In genomic region chr20:61872371-61872900, GRCh38 we compare ENCODE assay signal across 22 cellular contexts.
DNase-seq lines count a peak whose midpoint lies in the region; ATAC-seq, FAIRE-seq and TF ChIP-seq lines count a peak whose summit lies in the region.
"Had no signal": no experiment of that assay in that cellular context is flagged by ENCODE, and none has a peak within 500 bp of the region (broad histone marks: within the 10 kb centered on the region; RNA-seq: fewer than 3 reads in every experiment).

No MANE protein-coding gene starts in this region.

- TF ChIP-seq POLR2A in HepG2 (IDR thresholded peaks at IDR 0.05; ENCODE audit: insufficient read depth in 1 of 2, low read depth in 2 of 2, low read length in 2 of 2) (no peak), right lobe of liver (IDR thresholded peaks at IDR 0.05) (no peak)

- no peak overlapping the region for H3K27ac Mint-ChIP-seq in stimulated activated memory B cell treated with anti-CD40 and anti-IgM and Interleukin-4, amounts not matched to agents 10 μg/mL and 1 μg/mL and 100 μg/mL, for 72 hours
- H3K27ac Mint-ChIP-seq: B cell; CD4-positive, alpha-beta T cell; CD8-positive, alpha-beta T cell had no signal

- H3K9me3 ChIP-seq in left ventricle myocardium inferior (replicated peaks) (peaks cover 8% of the 10 kb centered on the region), HepG2 (ENCODE audit: low read length) (peaks cover 6% of the 10 kb centered on the region; the same call in 1 of the 2 replicates), right lobe of liver (no peaks in the 10 kb centered on the region)

- ATAC-seq in Right ventricle myocardium inferior (no peak), HepG2 (no peak), right lobe of liver (no peak)
- ATAC-seq in stimulated activated memory B cell treated with anti-CD40 and anti-IgM and Interleukin-4, amounts not matched to agents 10 μg/mL and 1 μg/mL and 100 μg/mL, for 72 hours: peak; percentile 21
- ATAC-seq: A549; CD8-positive, alpha-beta T cell had no signal

- no peak for FAIRE-seq in HepG2 (lab: Jason Lieb, UNC)
- FAIRE-seq: A549, D721Med, G401.6, GM12891, GM19239 had no signal

- H4K20me1 ChIP-seq in HepG2 (ENCODE audit: insufficient read depth, low read length): no peaks in the 10 kb centered on the region

- in situ Hi-C loops in HepG2 (cut with HindIII; ENCODE audit: extremely low pct_ligation_motif_present, low pct_unique_long_range_greater_than_20kb): no loop called here

- intact Hi-C loops in Right ventricle myocardium inferior (cut with DNase I) (no loop called here), left ventricle myocardium inferior (cut with micrococcal nuclease) (no loop called here), HepG2 (cut with micrococcal nuclease; ENCODE audit: unreplicated experiment) (no loop called here), right lobe of liver (cut with DNase I) (no loop called here)

- H3K4me3 ChIP-seq in left ventricle myocardium inferior: no peak overlapping the region
- no peak overlapping the region for H3K4me3 ChIP-seq in HepG2 (replicated peaks in 1 of 3; ENCODE audit: insufficient read depth in 1 of 3, low read depth in 2 of 3, low read length in 3 of 3)
- H3K4me3 ChIP-seq in right lobe of liver: no peak overlapping the region
- H3K4me3 ChIP-seq: A549; BLaER1 treated with 17β-estradiol and CSF1 and Interleukin-3, amounts not matched to agents 10 nM and 100 nM had no signal

- no peak overlapping the region for H3K9ac ChIP-seq in HepG2 (ENCODE audit: insufficient read depth, low read depth, low read length)
- H3K9ac ChIP-seq: BLaER1 treated with 17β-estradiol and CSF1 and Interleukin-3, amounts not matched to agents 10 nM and 100 nM had no signal

- no peak overlapping the region for H3K27ac ChIP-seq in left ventricle myocardium inferior (replicated peaks)
- no peak overlapping the region for H3K27ac ChIP-seq in HepG2 (ENCODE audit: extremely low read length, insufficient read depth, low read length)
- no peak overlapping the region for H3K27ac ChIP-seq in right lobe of liver
- H3K27ac ChIP-seq: 22Rv1; A549; BLaER1 treated with 17β-estradiol and CSF1 and Interleukin-3, amounts not matched to agents 10 nM and 100 nM; C4-2B had no signal

- TF ChIP-seq CTCF in left ventricle myocardium inferior (IDR thresholded peaks at IDR 0.05; ENCODE audit: borderline replicate concordance) (no peak), HepG2 (CRISPR knock-in tag; IDR thresholded peaks at IDR 0.05) (no peak), right lobe of liver (IDR thresholded peaks at IDR 0.05) (no peak)

- DNase-seq in Right ventricle myocardium inferior (ENCODE audit: missing footprints): peak; percentile 48
- DNase-seq in left ventricle myocardium inferior: no peak
- no peak for DNase-seq in HepG2 (ENCODE audit: low spot score)
- DNase-seq in right lobe of liver: no peak
- no peak for DNase-seq in SHP77 (lab: John Stamatoyannopoulos, UW)
- DNase-seq: AML-193; Caco-2; Calu3; CD4-positive, alpha-beta T cell; CD8-positive, alpha-beta T cell; DMS79 treated with DMSO at 0.1 percent for 48 hours; GF-D8 had no signal

- H3K4me3 Mint-ChIP-seq in stimulated activated memory B cell treated with anti-CD40 and anti-IgM and Interleukin-4, amounts not matched to agents 10 μg/mL and 1 μg/mL and 100 μg/mL, for 72 hours: no peak overlapping the region
- H3K4me3 Mint-ChIP-seq: B cell; CD4-positive, alpha-beta T cell; CD8-positive, alpha-beta T cell had no signal

- CTCF ChIA-PET in HepG2 (lab: Yijun Ruan, JAX; ENCODE audit: low intra/inter-chr PET ratio, low total read pairs): no interaction called here

- H3K4me2 ChIP-seq in HepG2 (ENCODE audit: low read depth, low read length): no peak overlapping the region
- H3K4me2 ChIP-seq: A549 had no signal

- WGBS in HepG2 (ENCODE audit: low lambda C conversion rate): 8% methylated on average over 14 of the region's 20 CpGs
- WGBS in right lobe of liver (ENCODE audit: insufficient coverage, low coverage, low lambda C conversion rate, missing lambda C conversion rate): 60% methylated on average over 1 of the region's 20 CpGs

- no peak for TF ChIP-seq EP300 in HepG2 (IDR thresholded peaks at IDR 0.05; ENCODE audit: low read depth in 2 of 2, low read length in 2 of 2)
- TF ChIP-seq EP300 in HepG2 (CRISPR knock-in tag; IDR thresholded peaks at IDR 0.05; ENCODE audit: borderline replicate concordance): no peak

- H3K27me3 Mint-ChIP-seq in stimulated activated memory B cell treated with anti-CD40 and anti-IgM and Interleukin-4, amounts not matched to agents 10 μg/mL and 1 μg/mL and 100 μg/mL, for 72 hours: peaks cover 8% of the 10 kb centered on the region
- H3K27me3 Mint-ChIP-seq: B cell; CD4-positive, alpha-beta T cell had no signal

- H2AFZ ChIP-seq in HepG2 (ENCODE audit: low read length): no peak overlapping the region

- peaks cover 69% of the 10 kb centered on the region for H3K27me3 ChIP-seq in left ventricle myocardium inferior (ENCODE audit: low read depth)
- peaks cover 20 to 90% of the 10 kb centered on the region in 2 experiments for H3K27me3 ChIP-seq in HepG2 (ENCODE audit: control insufficient read depth in 1 of 2, insufficient read depth in 2 of 2, low read length in 2 of 2)
- H3K27me3 ChIP-seq in right lobe of liver: no peaks in the 10 kb centered on the region
- H3K27me3 ChIP-seq: BLaER1 treated with 17β-estradiol and CSF1 and Interleukin-3, amounts not matched to agents 10 nM and 100 nM had no signal

- H3K4me1 ChIP-seq in left ventricle myocardium inferior: no peaks in the 10 kb centered on the region
- H3K4me1 ChIP-seq in HepG2 (ENCODE audit: insufficient read depth, low read length): no peaks in the 10 kb centered on the region
- no peaks in the 10 kb centered on the region for H3K4me1 ChIP-seq in right lobe of liver
- H3K4me1 ChIP-seq: A549, Caco-2 had no signal

- no peak for TF ChIP-seq RAD21 in HepG2 (CRISPR knock-in tag; IDR thresholded peaks at IDR 0.05)

- H3K36me3 ChIP-seq in left ventricle myocardium inferior (no peaks in the 10 kb centered on the region), HepG2 (replicated peaks in 1 of 2; ENCODE audit: control insufficient read depth in 1 of 2, insufficient read depth in 2 of 2, low read length in 2 of 2) (no peaks in the 10 kb centered on the region), right lobe of liver (no peaks in the 10 kb centered on the region)
- H3K36me3 ChIP-seq: BLaER1 treated with 17β-estradiol and CSF1 and Interleukin-3, amounts not matched to agents 10 nM and 100 nM had no signal

- POLR2A ChIA-PET in HepG2 (lab: Yijun Ruan, JAX): no interaction called here

- BruUV-seq in HepG2 (replicated peaks; lab: Mats Ljungman, UMichigan): no TSS peak

- no peaks in the 10 kb centered on the region for H3K4me1 Mint-ChIP-seq in stimulated activated memory B cell treated with anti-CD40 and anti-IgM and Interleukin-4, amounts not matched to agents 10 μg/mL and 1 μg/mL and 100 μg/mL, for 72 hours
- H3K4me1 Mint-ChIP-seq: B cell had no signal

- no peaks in the 10 kb centered on the region for H3K9me3 Mint-ChIP-seq in stimulated activated memory B cell treated with anti-CD40 and anti-IgM and Interleukin-4, amounts not matched to agents 10 μg/mL and 1 μg/mL and 100 μg/mL, for 72 hours
- H3K9me3 Mint-ChIP-seq: CD4-positive, alpha-beta T cell; CD8-positive, alpha-beta T cell had no signal

- H3K36me3 Mint-ChIP-seq in stimulated activated memory B cell treated with anti-CD40 and anti-IgM and Interleukin-4, amounts not matched to agents 10 μg/mL and 1 μg/mL and 100 μg/mL, for 72 hours: no peaks in the 10 kb centered on the region
- H3K36me3 Mint-ChIP-seq: CD8-positive, alpha-beta T cell had no signal

- no peaks in the 10 kb centered on the region for H3K79me2 ChIP-seq in HepG2 (ENCODE audit: insufficient read depth, low read length)

TF ChIP-seq in HepG2, 621 proteins besides CTCF, POLR2A, EP300 and RAD21 (continues in another document):
- TF ChIP-seq ZNF280B (CRISPR knock-in tag; IDR thresholded peaks at IDR 0.05; ENCODE audit: borderline replicate concordance) (0 out of 2 replicates have a peak, but pooled peaks have one; percentile 18), ZBED4 (CRISPR knock-in tag; IDR thresholded peaks at IDR 0.05; ENCODE audit: borderline replicate concordance) (no peak), CEBPB (IDR thresholded peaks at IDR 0.05; ENCODE audit: borderline replicate concordance, low read depth, low read length) (0 out of 2 replicates have a peak, but pooled peaks have one; percentile 32)
